In the genomic region with DNA sequence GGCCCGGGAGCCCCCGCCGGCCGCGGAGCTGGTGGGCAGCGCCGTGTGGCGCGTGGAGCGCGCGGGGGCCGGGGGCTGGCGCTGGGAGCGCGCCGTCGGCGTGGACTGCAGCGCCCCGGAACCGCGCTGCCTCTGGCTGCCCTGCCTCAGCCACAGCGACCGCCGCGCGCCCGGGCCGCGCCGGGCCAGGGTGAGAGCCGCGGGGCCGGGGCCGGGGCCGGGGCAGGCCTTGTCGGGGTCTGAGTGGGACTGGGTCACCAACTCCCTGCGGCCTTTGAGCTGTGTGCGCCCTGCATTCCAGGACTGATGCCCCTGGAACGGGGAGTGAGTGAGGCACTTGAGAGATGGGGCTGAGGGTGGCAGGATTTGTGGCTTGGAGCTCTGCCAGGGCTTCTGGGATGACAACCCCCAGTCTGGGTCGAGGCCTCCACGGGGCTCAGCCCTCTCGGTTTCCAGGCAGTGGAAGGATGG, we compare ENCODE assay signal across 1 cellular context.
TF ChIP-seq lines count a peak whose summit lies in the region.

No MANE protein-coding gene starts in this region.

TF ChIP-seq in WTC11, 78 proteins besides CTCF, POLR2A, EP300 and RAD21 (continued from another document):
- TF ChIP-seq, protein P1, sequence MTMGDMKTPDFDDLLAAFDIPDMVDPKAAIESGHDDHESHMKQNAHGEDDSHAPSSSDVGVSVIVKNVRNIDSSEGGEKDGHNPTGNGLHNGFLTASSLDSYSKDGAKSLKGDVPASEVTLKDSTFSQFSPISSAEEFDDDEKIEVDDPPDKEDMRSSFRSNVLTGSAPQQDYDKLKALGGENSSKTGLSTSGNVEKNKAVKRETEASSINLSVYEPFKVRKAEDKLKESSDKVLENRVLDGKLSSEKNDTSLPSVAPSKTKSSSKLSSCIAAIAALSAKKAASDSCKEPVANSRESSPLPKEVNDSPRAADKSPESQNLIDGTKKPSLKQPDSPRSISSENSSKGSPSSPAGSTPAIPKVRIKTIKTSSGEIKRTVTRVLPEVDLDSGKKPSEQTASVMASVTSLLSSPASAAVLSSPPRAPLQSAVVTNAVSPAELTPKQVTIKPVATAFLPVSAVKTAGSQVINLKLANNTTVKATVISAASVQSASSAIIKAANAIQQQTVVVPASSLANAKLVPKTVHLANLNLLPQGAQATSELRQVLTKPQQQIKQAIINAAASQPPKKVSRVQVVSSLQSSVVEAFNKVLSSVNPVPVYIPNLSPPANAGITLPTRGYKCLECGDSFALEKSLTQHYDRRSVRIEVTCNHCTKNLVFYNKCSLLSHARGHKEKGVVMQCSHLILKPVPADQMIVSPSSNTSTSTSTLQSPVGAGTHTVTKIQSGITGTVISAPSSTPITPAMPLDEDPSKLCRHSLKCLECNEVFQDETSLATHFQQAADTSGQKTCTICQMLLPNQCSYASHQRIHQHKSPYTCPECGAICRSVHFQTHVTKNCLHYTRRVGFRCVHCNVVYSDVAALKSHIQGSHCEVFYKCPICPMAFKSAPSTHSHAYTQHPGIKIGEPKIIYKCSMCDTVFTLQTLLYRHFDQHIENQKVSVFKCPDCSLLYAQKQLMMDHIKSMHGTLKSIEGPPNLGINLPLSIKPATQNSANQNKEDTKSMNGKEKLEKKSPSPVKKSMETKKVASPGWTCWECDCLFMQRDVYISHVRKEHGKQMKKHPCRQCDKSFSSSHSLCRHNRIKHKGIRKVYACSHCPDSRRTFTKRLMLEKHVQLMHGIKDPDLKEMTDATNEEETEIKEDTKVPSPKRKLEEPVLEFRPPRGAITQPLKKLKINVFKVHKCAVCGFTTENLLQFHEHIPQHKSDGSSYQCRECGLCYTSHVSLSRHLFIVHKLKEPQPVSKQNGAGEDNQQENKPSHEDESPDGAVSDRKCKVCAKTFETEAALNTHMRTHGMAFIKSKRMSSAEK (CRISPR knock-in tag; IDR thresholded peaks at IDR 0.05; ENCODE audit: borderline replicate concordance) = no peak
- TF ChIP-seq, protein P2, sequence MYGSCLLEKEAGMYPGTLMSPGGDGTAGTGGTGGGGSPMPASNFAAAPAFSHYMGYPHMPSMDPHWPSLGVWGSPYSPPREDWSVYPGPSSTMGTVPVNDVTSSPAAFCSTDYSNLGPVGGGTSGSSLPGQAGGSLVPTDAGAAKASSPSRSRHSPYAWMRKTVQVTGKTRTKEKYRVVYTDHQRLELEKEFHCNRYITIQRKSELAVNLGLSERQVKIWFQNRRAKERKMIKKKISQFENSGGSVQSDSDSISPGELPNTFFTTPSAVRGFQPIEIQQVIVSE (CRISPR knock-in tag; IDR thresholded peaks at IDR 0.05; ENCODE audit: borderline replicate concordance) = no peak
